ENCODE assay signal across 7 cellular contexts in genomic region chr12:57752668-57753000, GRCh38. TPM values are rescaled to one million over a fixed set of nuclear protein-coding genes. Genes with fewer than 3 reads are reported as not detected.
DNase-seq lines count a peak whose midpoint lies in the region; ATAC-seq and TF ChIP-seq lines count a peak whose summit lies in the region.

No MANE protein-coding gene starts in this region.

- H3K4me3 ChIP-seq in HUES48 (ENCODE audit: low read depth, low read length) (peak overlapping the region; percentile 49), iPS-15b (ENCODE audit: low read depth, low read length) (peak overlapping the region; percentile 43), mucosa of descending colon (no peak overlapping the region)

- no peak for ATAC-seq in activated T-helper 17 cell treated with anti-CD3 and anti-CD28 coated beads, Interleukin-2, amount 50 U/mL, for 72 hours (replicated peaks)
- ATAC-seq in stimulated activated naive B cell treated with anti-CD40 and anti-IgM and Interleukin-4, amounts not matched to agents 10 μg/mL and 1 μg/mL and 100 μg/mL, for 72 hours (replicated peaks) = no peak
- no peak for ATAC-seq in mucosa of descending colon

- peak overlapping the region; percentile 100 for H3K4me3 Mint-ChIP-seq in activated T-helper 17 cell treated with anti-CD3 and anti-CD28 coated beads, Interleukin-2, amount 50 U/mL, for 72 hours
- H3K4me3 Mint-ChIP-seq in stimulated activated naive B cell treated with anti-CD40 and anti-IgM and Interleukin-4, amounts not matched to agents 10 μg/mL and 1 μg/mL and 100 μg/mL, for 72 hours = peak overlapping the region; percentile 93 to 98

- H3K9me3 ChIP-seq in HUES48 (ENCODE audit: control insufficient read depth, insufficient read depth, low read length) = no peaks in the 10 kb centered on the region
- H3K9me3 ChIP-seq in iPS-15b (ENCODE audit: control insufficient read depth, insufficient read depth, low read length) = no peaks in the 10 kb centered on the region
- H3K9me3 ChIP-seq in mucosa of descending colon = no peaks in the 10 kb centered on the region

- H3K9me3 Mint-ChIP-seq in activated T-helper 17 cell treated with anti-CD3 and anti-CD28 coated beads, Interleukin-2, amount 50 U/mL, for 72 hours = no peaks in the 10 kb centered on the region
- no peaks in the 10 kb centered on the region for H3K9me3 Mint-ChIP-seq in stimulated activated naive B cell treated with anti-CD40 and anti-IgM and Interleukin-4, amounts not matched to agents 10 μg/mL and 1 μg/mL and 100 μg/mL, for 72 hours

- no peak overlapping the region for H3K9ac ChIP-seq in HUES48 (ENCODE audit: low read depth, low read length)
- no peak overlapping the region for H3K9ac ChIP-seq in iPS-15b (ENCODE audit: low read depth, low read length)

- no peaks in the 10 kb centered on the region for H3K27me3 Mint-ChIP-seq in activated T-helper 17 cell treated with anti-CD3 and anti-CD28 coated beads, Interleukin-2, amount 50 U/mL, for 72 hours
- H3K27me3 Mint-ChIP-seq in stimulated activated naive B cell treated with anti-CD40 and anti-IgM and Interleukin-4, amounts not matched to agents 10 μg/mL and 1 μg/mL and 100 μg/mL, for 72 hours = no peaks in the 10 kb centered on the region

- DNase-seq in stimulated activated naive B cell treated with anti-CD40 and anti-IgM and Interleukin-4, amounts not matched to agents 10 μg/mL and 1 μg/mL and 100 μg/mL, for 72 hours = no peak
- DNase-seq in mucosa of descending colon (no peak), Ammon's horn (ENCODE audit: low spot score) (no peak), AML-193 (lab: John Stamatoyannopoulos, UW) (no peak)

- peaks cover 65% of the 10 kb centered on the region for H3K36me3 Mint-ChIP-seq in activated T-helper 17 cell treated with anti-CD3 and anti-CD28 coated beads, Interleukin-2, amount 50 U/mL, for 72 hours (ENCODE audit: low read depth)
- H3K36me3 Mint-ChIP-seq in stimulated activated naive B cell treated with anti-CD40 and anti-IgM and Interleukin-4, amounts not matched to agents 10 μg/mL and 1 μg/mL and 100 μg/mL, for 72 hours = peaks cover 33 to 39% of the 10 kb centered on the region in 2 donors

- H3K4me1 ChIP-seq in HUES48 (ENCODE audit: control insufficient read depth, insufficient read depth, low read length) = peaks cover 26% of the 10 kb centered on the region
- peaks cover 14% of the 10 kb centered on the region for H3K4me1 ChIP-seq in iPS-15b (ENCODE audit: control insufficient read depth, insufficient read depth, low read length)
- peaks cover 42% of the 10 kb centered on the region for H3K4me1 ChIP-seq in mucosa of descending colon (ENCODE audit: low read depth)

- H3K27ac Mint-ChIP-seq in activated T-helper 17 cell treated with anti-CD3 and anti-CD28 coated beads, Interleukin-2, amount 50 U/mL, for 72 hours = peak overlapping the region; percentile 97
- H3K27ac Mint-ChIP-seq in stimulated activated naive B cell treated with anti-CD40 and anti-IgM and Interleukin-4, amounts not matched to agents 10 μg/mL and 1 μg/mL and 100 μg/mL, for 72 hours = peak overlapping the region; percentile 94

- intact Hi-C loops in mucosa of descending colon (cut with DNase I, micrococcal nuclease) = no loop called here

- H3K27me3 ChIP-seq in HUES48 (ENCODE audit: control insufficient read depth, insufficient read depth, low read length) (peaks cover 35% of the 10 kb centered on the region), iPS-15b (ENCODE audit: control insufficient read depth, insufficient read depth, low read length) (peaks cover 33% of the 10 kb centered on the region)

- no peak for TF ChIP-seq CTCF in mucosa of descending colon (IDR thresholded peaks at IDR 0.05)

- H3K36me3 ChIP-seq in HUES48 (ENCODE audit: control insufficient read depth, insufficient read depth, low read length) (peaks cover 29% of the 10 kb centered on the region), iPS-15b (ENCODE audit: control insufficient read depth, insufficient read depth, low read length) (peaks cover 15% of the 10 kb centered on the region), mucosa of descending colon (ENCODE audit: low read depth) (no peaks in the 10 kb centered on the region)

- peaks cover 43% of the 10 kb centered on the region for H3K4me1 Mint-ChIP-seq in activated T-helper 17 cell treated with anti-CD3 and anti-CD28 coated beads, Interleukin-2, amount 50 U/mL, for 72 hours
- peaks cover 37 to 63% of the 10 kb centered on the region in 2 donors for H3K4me1 Mint-ChIP-seq in stimulated activated naive B cell treated with anti-CD40 and anti-IgM and Interleukin-4, amounts not matched to agents 10 μg/mL and 1 μg/mL and 100 μg/mL, for 72 hours

- H3K27ac ChIP-seq in HUES48 (ENCODE audit: low read depth, low read length) = peak overlapping the region; percentile 7

RNA-seq across cellular contexts. Expression of gene CDK4, which starts 0.5 kb away (rescaled TPM):
- 100 to 1,000 TPM; 132 to 242 TPM for total RNA-seq in activated T-helper 17 cell treated with anti-CD3 and anti-CD28 coated beads, Interleukin-2, amount 50 U/mL, for 72 hours
- 10 to 100 TPM; 41.4 to 62.7 (median 60.2) TPM for total RNA-seq in mucosa of descending colon

RNA-seq across cellular contexts. Expression of gene MARCHF9, which starts 2.3 kb away (rescaled TPM):
- total RNA-seq in activated T-helper 17 cell treated with anti-CD3 and anti-CD28 coated beads, Interleukin-2, amount 50 U/mL, for 72 hours = 10 to 100 TPM; 22.5 to 26.9 TPM
- total RNA-seq in mucosa of descending colon = 10 to 100 TPM; 10.5 to 15.1 (median 11.7) TPM

RNA-seq across cellular contexts. Expression of gene TSPAN31, which starts 7.8 kb away (rescaled TPM):
- 10 to 100 TPM; 10.7 to 18.7 TPM for total RNA-seq in activated T-helper 17 cell treated with anti-CD3 and anti-CD28 coated beads, Interleukin-2, amount 50 U/mL, for 72 hours
- 10 to 100 TPM; 29.2 to 39.8 (median 30.5) TPM for total RNA-seq in mucosa of descending colon

RNA-seq across cellular contexts. Expression of gene AGAP2, which starts 14.1 kb away (rescaled TPM):
- 10 to 100 TPM; 34.9 to 52.0 TPM for total RNA-seq in activated T-helper 17 cell treated with anti-CD3 and anti-CD28 coated beads, Interleukin-2, amount 50 U/mL, for 72 hours
- total RNA-seq in mucosa of descending colon = 1 to 10 TPM; 1.3 to 2.7 (median 2.2) TPM

RNA-seq across cellular contexts. Expression of gene CYP27B1, which starts 14.2 kb away (rescaled TPM):
- total RNA-seq in activated T-helper 17 cell treated with anti-CD3 and anti-CD28 coated beads, Interleukin-2, amount 50 U/mL, for 72 hours = 10 to 100 TPM; 14.4 to 14.7 TPM
- total RNA-seq in mucosa of descending colon = 1 to 10 TPM; 1.2 to 2.1 (median 1.4) TPM
